36 cellular contexts compared by ENCODE assay signal in the genomic region with DNA sequence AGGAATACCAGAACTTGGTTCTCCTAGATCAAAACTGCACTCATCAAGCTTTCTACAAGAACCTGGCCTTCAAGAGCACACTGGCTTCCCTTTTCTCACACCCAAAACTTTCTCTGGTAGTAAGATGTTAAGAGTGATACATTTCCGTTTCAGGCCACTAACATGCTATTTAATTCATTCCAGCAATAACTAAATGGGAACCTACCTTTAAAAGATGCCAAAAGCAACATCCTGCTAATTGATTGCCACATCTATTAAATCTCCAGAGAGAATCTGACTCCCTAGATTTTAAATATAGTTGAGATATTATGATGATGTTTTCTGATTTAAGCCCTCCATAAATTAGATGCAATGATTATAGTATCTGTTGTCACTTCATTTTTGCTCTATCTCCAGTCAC.
"Had no signal": no experiment of that assay in that cellular context is flagged by ENCODE, and none has a peak within 500 bp of the region (broad histone marks: within the 10 kb centered on the region; RNA-seq: fewer than 3 reads in every experiment).

No MANE protein-coding gene starts in this region.

- H3K27ac Mint-ChIP-seq: activated B cell treated with CpG ODN at 0.5 μM for 24 hours; activated CD4-positive, alpha-beta memory T cell treated with anti-CD3 and anti-CD28 coated beads for 36 hours; activated naive CD4-positive, alpha-beta T cell treated with anti-CD3 and anti-CD28 coated beads for 36 hours; activated naive CD4-positive, alpha-beta T cell treated with anti-CD3 and anti-CD28 coated beads, Interleukin-2, amount 50 U/mL, for 72 hours; activated T-helper 1 cell treated with anti-CD3 and anti-CD28 coated beads, Interleukin-12 subunit alpha, Interleukin-12 subunit beta, Interleukin-2, Interleukin-4 antibody, amounts not matched to agents 30 ng/mL and 10 ng/mL and 1 ng/mL, durations not matched to agents 14 hours and 24 hours and 36 hours; T-cell; T-helper 17 cell had no signal

- H3K9me3 Mint-ChIP-seq: activated B cell treated with CpG ODN at 0.5 μM for 24 hours; activated naive CD4-positive, alpha-beta T cell treated with anti-CD3 and anti-CD28 coated beads for 36 hours had no signal

- ATAC-seq: activated naive CD4-positive, alpha-beta T cell treated with anti-CD3 and anti-CD28 coated beads, Interleukin-2, amount 50 U/mL, for 72 hours; activated T-cell treated with anti-CD3 and anti-CD28 coated beads, Interleukin-2, amount 50 U/mL, for 4 hours; PC-3; Right ventricle myocardium inferior; SK-N-SH treated with all-trans-retinoic acid at 6 μM for 48 hours; T-cell; T-helper 17 cell had no signal

- H3K27me3 Mint-ChIP-seq: activated CD4-positive, alpha-beta memory T cell treated with anti-CD3 and anti-CD28 coated beads for 36 hours; T-cell; T-helper 17 cell had no signal

- DNase-seq: activated B cell treated with CpG ODN at 0.5 μM for 24 hours; activated CD4-positive, alpha-beta memory T cell treated with anti-CD3 and anti-CD28 coated beads for 36 hours; activated CD4-positive, alpha-beta T cell treated with anti-CD3 and anti-CD28 coated beads for 4 hours; activated CD4-positive, alpha-beta T cell treated with anti-CD3 and anti-CD28 coated beads, Interleukin-2, amount 50 U/mL, for 1 hour; activated CD4-positive, CD25-positive, alpha-beta regulatory T cell treated with anti-CD3 and anti-CD28 coated beads, Interleukin-2, amount 50 U/mL, for 72 hours; activated CD8-positive, alpha-beta memory T cell treated with anti-CD3 and anti-CD28 coated beads, Interleukin-2, amount 50 U/mL, for 4 hours; activated gamma-delta T cell treated with Interleukin-2 at 50 U/mL for 16 hours; activated naive CD4-positive, alpha-beta T cell treated with anti-CD3 and anti-CD28 coated beads for 36 hours; activated T-cell treated with anti-CD3 and anti-CD28 coated beads for 4 hours; activated T-cell treated with anti-CD3 and anti-CD28 coated beads, Interleukin-2, amount 50 U/mL, for 4 hours; anterior cingulate cortex; Karpas-422; KBM-7; NCI-H1048; NCI-H1105 treated with DMSO at 0.1 percent for 48 hours; NCI-H146; NCI-H187; NCI-H2029 treated with DMSO at 0.1 percent for 48 hours; NCI-H2107; NCI-H2171; NCI-H510A; NCI-H526; NCI-H748 treated with DMSO at 0.1 percent for 48 hours; NK-92 treated with Interleukin-12 subunit alpha and Interleukin-12 subunit beta, amount 100 ng/mL, for 24 hours; PC-3; SIG-M5; T-cell; T-helper 17 cell; T-helper 9 cell had no signal

- H3K4me3 Mint-ChIP-seq: activated B cell treated with CpG ODN at 0.5 μM for 24 hours; activated CD4-positive, alpha-beta memory T cell treated with anti-CD3 and anti-CD28 coated beads for 36 hours; activated naive CD4-positive, alpha-beta T cell treated with anti-CD3 and anti-CD28 coated beads for 36 hours; activated T-cell treated with anti-CD3 and anti-CD28 coated beads, Interleukin-2, amount 50 U/mL, for 4 hours; activated T-helper 1 cell treated with anti-CD3 and anti-CD28 coated beads, Interleukin-12 subunit alpha, Interleukin-12 subunit beta, Interleukin-2, Interleukin-4 antibody, amounts not matched to agents 30 ng/mL and 10 ng/mL and 1 ng/mL, durations not matched to agents 14 hours and 24 hours and 36 hours; brain; T-cell; T-helper 17 cell had no signal

- H3K4me1 Mint-ChIP-seq: activated B cell treated with CpG ODN at 0.5 μM for 24 hours, T-cell, T-helper 17 cell had no signal

- H3K27ac ChIP-seq: RWPE1, VCaP had no signal
